ENCODE assay signal across 16 cellular contexts in genomic region chr2:64551851-64552250, GRCh38. TPM values are rescaled to one million over a fixed set of nuclear protein-coding genes. Genes with fewer than 3 reads are reported as not detected.
A peak's percentile ranks its signal among the peaks of the same experiment; 100 is the strongest.
DNase-seq lines count a peak whose midpoint lies in the region; ATAC-seq and TF ChIP-seq lines count a peak whose summit lies in the region.
"Had no signal": no experiment of that assay in that cellular context is flagged by ENCODE, and none has a peak within 500 bp of the region (broad histone marks: within the 10 kb centered on the region; RNA-seq: fewer than 3 reads in every experiment).

No MANE protein-coding gene starts in this region.

- H3K9me3 ChIP-seq in T-helper 17 cell (ENCODE audit: control insufficient read depth, low read length, poor library complexity, severe bottlenecking) = no peaks in the 10 kb centered on the region

- no peaks in the 10 kb centered on the region for H3K36me3 Mint-ChIP-seq in natural killer cell
- H3K36me3 Mint-ChIP-seq in natural killer cell treated with Interleukin-12 subunit alpha and Interleukin-12 subunit beta and Interleukin-15 and Interleukin-18, amount 100 ng/mL, for 72 hours = peaks cover 12% of the 10 kb centered on the region
- H3K36me3 Mint-ChIP-seq in T-helper 17 cell (ENCODE audit: low read depth) = no peaks in the 10 kb centered on the region
- peaks cover 21% of the 10 kb centered on the region for H3K36me3 Mint-ChIP-seq in memory B cell
- peaks cover 20 to 30% of the 10 kb centered on the region in 2 donors for H3K36me3 Mint-ChIP-seq in stimulated activated naive B cell treated with anti-CD40 and anti-IgM and Interleukin-4, amounts not matched to agents 10 μg/mL and 1 μg/mL and 100 μg/mL, for 72 hours

- peak overlapping the region; percentile 39 to 44 for H3K27ac Mint-ChIP-seq in natural killer cell
- H3K27ac Mint-ChIP-seq in natural killer cell treated with Interleukin-12 subunit alpha and Interleukin-12 subunit beta and Interleukin-15 and Interleukin-18, amount 100 ng/mL, for 72 hours = no peak overlapping the region
- H3K27ac Mint-ChIP-seq in T-helper 17 cell = peak overlapping the region; percentile 43
- peak overlapping the region; percentile 66 for H3K27ac Mint-ChIP-seq in memory B cell
- H3K27ac Mint-ChIP-seq in stimulated activated naive B cell treated with anti-CD40 and anti-IgM and Interleukin-4, amounts not matched to agents 10 μg/mL and 1 μg/mL and 100 μg/mL, for 72 hours = peak overlapping the region; percentile 31

- intact Hi-C loops in natural killer cell (cut with micrococcal nuclease) = no loop called here

- H3K9me3 Mint-ChIP-seq in natural killer cell = no peaks in the 10 kb centered on the region
- no peaks in the 10 kb centered on the region for H3K9me3 Mint-ChIP-seq in natural killer cell treated with Interleukin-12 subunit alpha and Interleukin-12 subunit beta and Interleukin-15 and Interleukin-18, amount 100 ng/mL, for 72 hours
- H3K9me3 Mint-ChIP-seq in memory B cell = no peaks in the 10 kb centered on the region
- H3K9me3 Mint-ChIP-seq in stimulated activated naive B cell treated with anti-CD40 and anti-IgM and Interleukin-4, amounts not matched to agents 10 μg/mL and 1 μg/mL and 100 μg/mL, for 72 hours = no peaks in the 10 kb centered on the region
- H3K9me3 Mint-ChIP-seq: CD4-positive, alpha-beta memory T cell had no signal

- no peak for TF ChIP-seq CTCF in natural killer cell (IDR thresholded peaks at IDR 0.05)

- H3K4me3 Mint-ChIP-seq in natural killer cell (no peak overlapping the region), T-helper 17 cell (no peak overlapping the region), memory B cell (no peak overlapping the region)
- no peak overlapping the region for H3K4me3 Mint-ChIP-seq in natural killer cell treated with Interleukin-12 subunit alpha and Interleukin-12 subunit beta and Interleukin-15 and Interleukin-18, amount 100 ng/mL, for 72 hours
- no peak overlapping the region for H3K4me3 Mint-ChIP-seq in stimulated activated naive B cell treated with anti-CD40 and anti-IgM and Interleukin-4, amounts not matched to agents 10 μg/mL and 1 μg/mL and 100 μg/mL, for 72 hours
- H3K4me3 Mint-ChIP-seq: B cell, H9 had no signal

- no peak for ATAC-seq in natural killer cell
- ATAC-seq in natural killer cell treated with Interleukin-12 subunit alpha and Interleukin-12 subunit beta and Interleukin-15 and Interleukin-18, amount 100 ng/mL, for 72 hours = no peak
- ATAC-seq in T-helper 17 cell = no peak
- no peak for ATAC-seq in memory B cell (ENCODE audit: low read depth)
- no peak for ATAC-seq in stimulated activated naive B cell treated with anti-CD40 and anti-IgM and Interleukin-4, amounts not matched to agents 10 μg/mL and 1 μg/mL and 100 μg/mL, for 72 hours (replicated peaks)
- ATAC-seq in esophagus mucosa = no peak
- no peak for ATAC-seq in HG02623 (IDR thresholded peaks at IDR 0.05; ENCODE audit: unreplicated experiment)
- no peak for ATAC-seq in GM18519 (IDR thresholded peaks at IDR 0.05; ENCODE audit: low FRiP score, unreplicated experiment)

- H3K27me3 Mint-ChIP-seq in natural killer cell (ENCODE audit: low read depth in 2 of 2) (no peaks in the 10 kb centered on the region), T-helper 17 cell (no peaks in the 10 kb centered on the region), memory B cell (no peaks in the 10 kb centered on the region)
- no peaks in the 10 kb centered on the region for H3K27me3 Mint-ChIP-seq in natural killer cell treated with Interleukin-12 subunit alpha and Interleukin-12 subunit beta and Interleukin-15 and Interleukin-18, amount 100 ng/mL, for 72 hours
- H3K27me3 Mint-ChIP-seq in stimulated activated naive B cell treated with anti-CD40 and anti-IgM and Interleukin-4, amounts not matched to agents 10 μg/mL and 1 μg/mL and 100 μg/mL, for 72 hours = no peaks in the 10 kb centered on the region
- H3K27me3 Mint-ChIP-seq: B cell; CD4-positive, alpha-beta memory T cell had no signal

- H3K4me1 Mint-ChIP-seq in natural killer cell = peaks cover 19 to 32% of the 10 kb centered on the region in 2 donors
- H3K4me1 Mint-ChIP-seq in natural killer cell treated with Interleukin-12 subunit alpha and Interleukin-12 subunit beta and Interleukin-15 and Interleukin-18, amount 100 ng/mL, for 72 hours (ENCODE audit: low read depth in 2 of 2) = peaks cover 22 to 27% of the 10 kb centered on the region in 2 donors
- H3K4me1 Mint-ChIP-seq in T-helper 17 cell = peaks cover 12% of the 10 kb centered on the region
- H3K4me1 Mint-ChIP-seq in memory B cell = peaks cover 13% of the 10 kb centered on the region
- H3K4me1 Mint-ChIP-seq in stimulated activated naive B cell treated with anti-CD40 and anti-IgM and Interleukin-4, amounts not matched to agents 10 μg/mL and 1 μg/mL and 100 μg/mL, for 72 hours = peaks cover 14 to 15% of the 10 kb centered on the region in 2 donors

- DNase-seq in natural killer cell = no peak
- no peak for DNase-seq in natural killer cell treated with Interleukin-12 subunit alpha and Interleukin-12 subunit beta and Interleukin-15 and Interleukin-18, amount 100 ng/mL, for 72 hours (ENCODE audit: low spot score)
- no peak for DNase-seq in T-helper 17 cell
- DNase-seq in memory B cell (ENCODE audit: low spot score in 2 of 2) = no peak
- no peak for DNase-seq in stimulated activated naive B cell treated with anti-CD40 and anti-IgM and Interleukin-4, amounts not matched to agents 10 μg/mL and 1 μg/mL and 100 μg/mL, for 72 hours
- DNase-seq: C1 segment of cervical spinal cord; CD4-positive, alpha-beta memory T cell; COR-L47; DND-41; GDM1; GOT3; H9 had no signal

RNA-seq across cellular contexts. Expression of gene AFTPH, which starts 27.7 kb away (rescaled TPM):
- total RNA-seq in natural killer cell = 10 to 100 TPM; 28.9 to 39.6 (median 39.5) TPM
- 10 to 100 TPM; 38.7 to 49.0 TPM for total RNA-seq in natural killer cell treated with Interleukin-12 subunit alpha and Interleukin-12 subunit beta and Interleukin-15 and Interleukin-18, amount 100 ng/mL, for 72 hours
- 10 to 100 TPM; 33.2 to 34.8 TPM for total RNA-seq in T-helper 17 cell
- total RNA-seq in esophagus mucosa = 28.3 TPM

Comparison
In these comparisons a context has a peak if more than half of its experiments do, and no peak if none do; other contexts are left out.
1. H3K27ac Mint-ChIP-seq: peak in natural killer cell (2 of 2), T-helper 17 cell (single experiment), memory B cell (single experiment) and stimulated activated naive B cell treated with anti-CD40 and anti-IgM and Interleukin-4, amounts not matched to agents 10 μg/mL and 1 μg/mL and 100 μg/mL, for 72 hours (single experiment); none in natural killer cell treated with Interleukin-12 subunit alpha and Interleukin-12 subunit beta and Interleukin-15 and Interleukin-18, amount 100 ng/mL, for 72 hours (0 of 2).